ENCODE assay signal across 9 cellular contexts in the genomic region with DNA sequence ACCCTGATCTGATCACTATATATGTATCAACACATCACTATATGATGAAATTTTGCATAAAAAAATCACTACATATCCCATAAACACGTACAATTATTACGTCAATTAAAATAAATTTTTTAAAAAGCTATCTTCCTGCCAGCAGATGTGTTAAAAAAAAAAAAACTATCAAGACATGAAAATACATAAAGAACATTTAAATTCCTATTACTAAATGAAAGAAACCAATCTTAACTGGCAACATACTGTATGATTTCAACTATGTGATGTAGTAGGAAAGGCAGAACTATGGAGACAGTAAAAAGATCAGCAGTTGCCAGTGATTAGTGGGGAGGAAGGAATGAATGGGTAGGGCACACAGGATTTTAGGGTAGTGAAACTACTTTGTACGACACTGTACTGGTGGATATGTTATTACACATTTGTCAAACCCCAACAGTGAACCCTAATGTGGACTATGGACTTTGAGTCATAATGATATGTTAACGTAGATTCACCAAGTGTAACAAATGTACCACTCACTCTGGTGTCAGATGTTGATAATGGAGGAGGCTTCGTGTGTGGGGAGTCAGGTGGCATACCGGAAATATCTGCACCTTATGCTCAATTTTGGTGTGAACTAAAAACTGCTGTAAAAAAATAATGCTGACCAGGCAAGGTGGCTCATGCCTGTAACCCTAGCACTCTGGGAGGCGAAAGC. TPM values are rescaled to one million over a fixed set of nuclear protein-coding genes. Genes with fewer than 3 reads are reported as not detected.
DNase-seq lines count a peak whose midpoint lies in the region; ATAC-seq and TF ChIP-seq lines count a peak whose summit lies in the region.
"Had no signal": no experiment of that assay in that cellular context is flagged by ENCODE, and none has a peak within 500 bp of the region (broad histone marks: within the 10 kb centered on the region; RNA-seq: fewer than 3 reads in every experiment).

No MANE protein-coding gene starts in this region.

- H3K9me3 ChIP-seq in T-helper 17 cell (ENCODE audit: control insufficient read depth, low read length, poor library complexity, severe bottlenecking) (no peaks in the 10 kb centered on the region), sigmoid colon (no peaks in the 10 kb centered on the region)

- TF ChIP-seq CTCF in coronary artery (IDR thresholded peaks at IDR 0.05) (no peak), osteocyte (IDR thresholded peaks at IDR 0.05) (no peak), sigmoid colon (IDR thresholded peaks at IDR 0.05) (no peak)

- H3K27ac ChIP-seq in coronary artery (no peak overlapping the region), sigmoid colon (no peak overlapping the region)

- peak; percentile 13 for DNase-seq in ACHN
- no peak for DNase-seq in T-helper 17 cell
- no peak for DNase-seq in coronary artery (ENCODE audit: low spot score)
- DNase-seq in osteocyte (ENCODE audit: extremely low spot score, unreplicated experiment) = no peak
- no peak for DNase-seq in Ammon's horn (ENCODE audit: low spot score)
- no peak for DNase-seq in sigmoid colon
- DNase-seq: NCI-H1417 treated with DMSO at 0.1 percent for 48 hours had no signal

- intact Hi-C loops in sigmoid colon (cut with DNase I) = no loop called here

- WGBS in sigmoid colon, 2 donors = 39 to 73% methylated on average over 7 of the region's 7 CpGs

- H3K9me3 Mint-ChIP-seq in osteocyte (ENCODE audit: unreplicated experiment) = peaks cover 5% of the 10 kb centered on the region

- no peaks in the 10 kb centered on the region for H3K27me3 Mint-ChIP-seq in T-helper 17 cell
- H3K27me3 Mint-ChIP-seq in osteocyte (ENCODE audit: unreplicated experiment) = no peaks in the 10 kb centered on the region

- no peak for TF ChIP-seq POLR2A in sigmoid colon (IDR thresholded peaks at IDR 0.05)

- peaks cover 2% of the 10 kb centered on the region for H3K36me3 Mint-ChIP-seq in T-helper 17 cell (ENCODE audit: low read depth)
- H3K36me3 Mint-ChIP-seq in osteocyte (ENCODE audit: unreplicated experiment) = peaks cover 16% of the 10 kb centered on the region

- no peaks in the 10 kb centered on the region for H3K27me3 ChIP-seq in sigmoid colon

- peaks cover 0 to 33% (median 24%) of the 10 kb centered on the region in 4 donors for H3K4me1 ChIP-seq in sigmoid colon

- TF ChIP-seq EP300 in sigmoid colon (IDR thresholded peaks at IDR 0.05) = no peak

- H3K4me1 Mint-ChIP-seq in T-helper 17 cell (peaks cover 34% of the 10 kb centered on the region), osteocyte (ENCODE audit: unreplicated experiment) (peaks cover 18% of the 10 kb centered on the region)

- in situ Hi-C loops in ACHN (cut with HindIII; ENCODE audit: low pct_ligation_motif_present, low pct_unique_long_range_greater_than_20kb, low sequenced_read_pairs) = no loop called here

- no peak overlapping the region for H3K4me3 ChIP-seq in coronary artery
- no peak overlapping the region for H3K4me3 ChIP-seq in sigmoid colon

- H3K4me3 Mint-ChIP-seq in T-helper 17 cell = no peak overlapping the region
- no peak overlapping the region for H3K4me3 Mint-ChIP-seq in osteocyte (ENCODE audit: unreplicated experiment)

- H3K27ac Mint-ChIP-seq in T-helper 17 cell (peak overlapping the region; percentile 53), osteocyte (ENCODE audit: unreplicated experiment) (no peak overlapping the region)

- ATAC-seq in GM19328 (IDR thresholded peaks at IDR 0.05; ENCODE audit: unreplicated experiment) (peak; percentile 76), HG03108 (IDR thresholded peaks at IDR 0.05; ENCODE audit: unreplicated experiment) (peak; percentile 87), T-helper 17 cell (peak; percentile 56)

- no peaks in the 10 kb centered on the region for H3K36me3 ChIP-seq in sigmoid colon

RNA-seq across cellular contexts. Expression of gene USP34, which starts 27.4 kb away (rescaled TPM):
- total RNA-seq in T-helper 17 cell (100 to 1,000 TPM; 148 to 170 TPM), osteocyte (111 and 114 TPM in 2 replicates), sigmoid colon (100 to 1,000 TPM; 135 to 158 (median 140) TPM)
- polyA plus RNA-seq in sigmoid colon = 10 to 100 TPM; 23.6 to 52.8 (median 34.2) TPM
